Comparison of ENCODE assay signal across 27 cellular contexts in genomic region chr14:28975084-28975483, GRCh38.
"Had no signal": no experiment of that assay in that cellular context is flagged by ENCODE, and none has a peak within 500 bp of the region (broad histone marks: within the 10 kb centered on the region; RNA-seq: fewer than 3 reads in every experiment).

No MANE protein-coding gene starts in this region.

- H3K36me3 Mint-ChIP-seq: activated naive CD4-positive, alpha-beta T cell treated with anti-CD3 and anti-CD28 coated beads, Interleukin-2, amount 50 U/mL, for 24 hours had no signal

- H3K27me3 Mint-ChIP-seq: activated CD4-positive, alpha-beta memory T cell treated with anti-CD3 and anti-CD28 coated beads, Interleukin-2, amount 10 ng/mL, durations not matched to agents 7 days and 5 days; activated CD4-positive, alpha-beta T cell treated with anti-CD3 and anti-CD28 coated beads, Interleukin-2, amount 10 ng/mL, durations not matched to agents 7 days and 5 days; activated naive CD4-positive, alpha-beta T cell treated with anti-CD3 and anti-CD28 coated beads, Interleukin-2, amount 50 U/mL, for 24 hours; activated naive CD8-positive, alpha-beta T cell treated with anti-CD3 and anti-CD28 coated beads, Interleukin-2, amount 50 U/mL, for 24 hours; activated T-helper 17 cell treated with anti-CD3 and anti-CD28 coated beads, Interleukin-2, amount 50 U/mL, for 72 hours; dendritic cell treated with granulocyte-macrophage colony-stimulating factor and Interleukin-4, amounts not matched to agents 40 ng/mL and 50 ng/mL, for 4 days; progenitor cell of endocrine pancreas had no signal

- H3K27me3 ChIP-seq: breast epithelium, esophagus muscularis mucosa, foreskin keratinocyte, heart left ventricle, ovary had no signal

- H3K9me3 Mint-ChIP-seq: dendritic cell treated with granulocyte-macrophage colony-stimulating factor and Interleukin-4, amounts not matched to agents 40 ng/mL and 50 ng/mL, for 4 days; nephron had no signal

- H3K4me1 ChIP-seq: breast epithelium, esophagus muscularis mucosa, foreskin keratinocyte, heart left ventricle had no signal

- H3K4me3 Mint-ChIP-seq: activated CD4-positive, alpha-beta memory T cell treated with anti-CD3 and anti-CD28 coated beads, Interleukin-2, amount 10 ng/mL, durations not matched to agents 7 days and 5 days; activated CD4-positive, alpha-beta T cell treated with anti-CD3 and anti-CD28 coated beads, Interleukin-2, amount 10 ng/mL, durations not matched to agents 7 days and 5 days; activated naive CD4-positive, alpha-beta T cell treated with anti-CD3 and anti-CD28 coated beads, Interleukin-2, amount 50 U/mL, for 24 hours; activated naive CD8-positive, alpha-beta T cell treated with anti-CD3 and anti-CD28 coated beads, Interleukin-2, amount 50 U/mL, for 24 hours; activated T-cell treated with anti-CD3 and anti-CD28 coated beads, Interleukin-2, amount 50 U/mL, for 4 hours; activated T-helper 17 cell treated with anti-CD3 and anti-CD28 coated beads, Interleukin-2, amount 50 U/mL, for 72 hours; dendritic cell treated with granulocyte-macrophage colony-stimulating factor and Interleukin-4, amounts not matched to agents 40 ng/mL and 50 ng/mL, for 4 days; nephron had no signal

- DNase-seq: activated CD4-positive, alpha-beta memory T cell treated with anti-CD3 and anti-CD28 coated beads, Interleukin-2, amount 10 ng/mL, durations not matched to agents 7 days and 5 days; activated CD4-positive, alpha-beta T cell treated with anti-CD3 and anti-CD28 coated beads for 1 hour; activated CD4-positive, alpha-beta T cell treated with anti-CD3 and anti-CD28 coated beads, Interleukin-2, amount 10 ng/mL, durations not matched to agents 7 days and 5 days; activated CD8-positive, alpha-beta memory T cell treated with anti-CD3 and anti-CD28 coated beads, Interleukin-2, amount 50 U/mL, for 48 hours; activated naive CD8-positive, alpha-beta T cell treated with anti-CD3 and anti-CD28 coated beads, Interleukin-2, amount 50 U/mL, for 24 hours; activated T-cell treated with anti-CD3 and anti-CD28 coated beads, Interleukin-2, amount 50 U/mL, for 4 hours; central memory CD4-positive, alpha-beta T cell; foreskin keratinocyte; heart left ventricle; hypothalamus; left cardiac atrium; left ventricle myocardium superior; ovary; stimulated activated CD4-positive, alpha-beta T cell treated with anti-CD3 and anti-CD28 coated beads, Interleukin-12 subunit alpha, Interleukin-12 subunit beta, amount 100 ng/mL, for 4 hours; stimulated activated CD4-positive, alpha-beta T cell treated with anti-CD3 and anti-CD28 coated beads, Interleukin-4, amount 100 ng/mL, for 1 hour; stimulated activated naive CD8-positive, alpha-beta T cell treated with anti-CD3 and anti-CD28 coated beads, Interleukin-15, Interleukin-2, amounts not matched to agents 100 U/mL and 50 U/mL, for 24 hours; T-helper 2 cell; trophoblast cell had no signal

- H3K9me3 ChIP-seq: breast epithelium, esophagus muscularis mucosa, heart left ventricle, ovary, thoracic aorta had no signal

- H3K4me1 Mint-ChIP-seq: activated CD4-positive, alpha-beta memory T cell treated with anti-CD3 and anti-CD28 coated beads, Interleukin-2, amount 10 ng/mL, durations not matched to agents 7 days and 5 days; activated CD4-positive, alpha-beta T cell treated with anti-CD3 and anti-CD28 coated beads, Interleukin-2, amount 10 ng/mL, durations not matched to agents 7 days and 5 days; activated naive CD4-positive, alpha-beta T cell treated with anti-CD3 and anti-CD28 coated beads, Interleukin-2, amount 50 U/mL, for 24 hours; activated naive CD8-positive, alpha-beta T cell treated with anti-CD3 and anti-CD28 coated beads, Interleukin-2, amount 50 U/mL, for 24 hours; activated T-helper 17 cell treated with anti-CD3 and anti-CD28 coated beads, Interleukin-2, amount 50 U/mL, for 72 hours; nephron had no signal

- H3K27ac Mint-ChIP-seq: activated CD4-positive, alpha-beta memory T cell treated with anti-CD3 and anti-CD28 coated beads, Interleukin-2, amount 10 ng/mL, durations not matched to agents 7 days and 5 days; activated CD4-positive, alpha-beta T cell treated with anti-CD3 and anti-CD28 coated beads, Interleukin-2, amount 10 ng/mL, durations not matched to agents 7 days and 5 days; activated naive CD4-positive, alpha-beta T cell treated with anti-CD3 and anti-CD28 coated beads, Interleukin-2, amount 50 U/mL, for 24 hours; activated naive CD8-positive, alpha-beta T cell treated with anti-CD3 and anti-CD28 coated beads, Interleukin-2, amount 50 U/mL, for 24 hours; activated T-helper 17 cell treated with anti-CD3 and anti-CD28 coated beads, Interleukin-2, amount 50 U/mL, for 72 hours; dendritic cell treated with granulocyte-macrophage colony-stimulating factor and Interleukin-4, amounts not matched to agents 40 ng/mL and 50 ng/mL, for 4 days; nephron; progenitor cell of endocrine pancreas had no signal

- H3K4me3 ChIP-seq: breast epithelium, esophagus muscularis mucosa, heart left ventricle, ovary, skin epidermis, thoracic aorta had no signal

- H3K27ac ChIP-seq: breast epithelium, esophagus muscularis mucosa, foreskin keratinocyte, heart left ventricle, ovary, skin epidermis, thoracic aorta had no signal

- H3K36me3 ChIP-seq: breast epithelium, esophagus muscularis mucosa, heart left ventricle, ovary, thoracic aorta had no signal
